In genomic region chr4:2755821-2756690, GRCh38 we compare ENCODE assay signal across 7 cellular contexts. TPM values are rescaled to one million over a fixed set of nuclear protein-coding genes. Genes with fewer than 3 reads are reported as not detected.
DNase-seq lines count a peak whose midpoint lies in the region; ATAC-seq, FAIRE-seq and TF ChIP-seq lines count a peak whose summit lies in the region.

Gene TNIP2, minus strand, starts transcription at chr4:2756336. Its CDS starts 47 bp downstream, at chr4:2756289.

- no peaks in the 10 kb centered on the region for H3K27me3 ChIP-seq in bronchial epithelial cell (ENCODE audit: control insufficient read depth, insufficient read depth, low read length)

- TF ChIP-seq CTCF in GM13976 (IDR thresholded peaks at IDR 0.05; ENCODE audit: borderline replicate concordance, control extremely low read depth, extremely low read depth, insufficient read depth, missing control alignments) = peak; percentile 28
- no peak for TF ChIP-seq CTCF in WTC11 (IDR thresholded peaks at IDR 0.05)
- TF ChIP-seq CTCF in bronchial epithelial cell (IDR thresholded peaks at IDR 0.05; ENCODE audit: insufficient read depth, low read length, severe bottlenecking) = peak; percentile 42

- H3K36me3 ChIP-seq in bronchial epithelial cell (ENCODE audit: control insufficient read depth, insufficient read depth, low read length) = peaks cover 2% of the 10 kb centered on the region

- in situ Hi-C loops in GM13976 (cut with MboI; ENCODE audit: low sequenced_read_pairs, unreplicated experiment) = no loop called here

- POLR2A ChIA-PET in WTC11 (lab: Charles Lee) = interaction anchor here (0.7 kb wide), 1 partner anchor 36 kb away, joined by 3 read pairs; no protein-coding TSS in a partner anchor

- ATAC-seq in HG02678 (IDR thresholded peaks at IDR 0.05; ENCODE audit: unreplicated experiment) (peak; percentile 73), WTC11 (peak; percentile 79)

- peaks cover 22% of the 10 kb centered on the region for H3K4me1 Mint-ChIP-seq in WTC11

- 0 out of 2 replicates have a peak, but pooled peaks cover 2% of the 10 kb centered on the region for H3K36me3 Mint-ChIP-seq in WTC11

- CTCF ChIA-PET in WTC11 (lab: Charles Lee) = interaction anchor here (0.6 to 1.5 kb wide), 7 partner anchors 11 to 287 kb away, joined by 3 to 10 read pairs (median 5); partner anchors contain the start of genes GRK4, NOP14 and RNF4

- DNase-seq in GM13976 (ENCODE audit: low spot score) (peak; percentile 98), NCI-H187 (lab: John Stamatoyannopoulos, UW) (peak; percentile 31 to 50), WTC11 (ENCODE audit: low spot score) (peak; percentile 83), bronchial epithelial cell (ENCODE audit: low read depth) (peak; percentile 65), inferior parietal cortex (ENCODE audit: extremely low spot score) (peak; percentile 27)
- peak; percentile 68 for DNase-seq in stimulated activated CD4-positive, alpha-beta T cell treated with anti-CD3 and anti-CD28 coated beads, Interleukin-12 subunit alpha, Interleukin-12 subunit beta, amount 100 ng/mL, for 24 hours (ENCODE audit: low read depth in 2 of 2)

- H3K9me3 Mint-ChIP-seq in WTC11 = no peaks in the 10 kb centered on the region

- peak within 1 kb of the TSS; percentile 86 for H3K4me3 ChIP-seq in bronchial epithelial cell (ENCODE audit: low read depth, low read length)

- peak within 1 kb of the TSS; percentile 32 for H3K27ac Mint-ChIP-seq in WTC11

- H3K27me3 Mint-ChIP-seq in WTC11 (ENCODE audit: low read depth) = no peaks in the 10 kb centered on the region

- H3K4me3 Mint-ChIP-seq in WTC11 = peak within 1 kb of the TSS; percentile 73

- no peak for FAIRE-seq in bronchial epithelial cell (lab: Jason Lieb, UNC)

TF ChIP-seq in WTC11, 78 proteins besides CTCF, POLR2A, EP300 and RAD21 (continues in another document):
- TF ChIP-seq SMAD3 (CRISPR knock-in tag; IDR thresholded peaks at IDR 0.05; ENCODE audit: borderline replicate concordance) (no peak), ELF4 (CRISPR knock-in tag; IDR thresholded peaks at IDR 0.05; ENCODE audit: low read depth) (no peak), CDX4 (CRISPR knock-in tag; IDR thresholded peaks at IDR 0.05; ENCODE audit: borderline replicate concordance) (no peak), ZNF121 (CRISPR knock-in tag; IDR thresholded peaks at IDR 0.05) (0 out of 2 replicates have a peak, but pooled peaks have one; percentile 22), MXD4 (CRISPR knock-in tag; IDR thresholded peaks at IDR 0.05; ENCODE audit: borderline replicate concordance) (no peak), ZBTB21 (CRISPR knock-in tag; IDR thresholded peaks at IDR 0.05; ENCODE audit: borderline replicate concordance) (0 out of 2 replicates have a peak, but pooled peaks have one; percentile 66), CREM (CRISPR knock-in tag; IDR thresholded peaks at IDR 0.05) (peak; percentile 59; the same call in 1 of the 2 replicates), TP53 (CRISPR knock-in tag; IDR thresholded peaks at IDR 0.05) (peak; percentile 88), FOXJ3 (CRISPR knock-in tag; IDR thresholded peaks at IDR 0.05; ENCODE audit: borderline replicate concordance) (no peak), NR3C1 (CRISPR knock-in tag; conservative IDR thresholded peaks at IDR 0.05; ENCODE audit: low read depth) (no peak), MAX (CRISPR knock-in tag; IDR thresholded peaks at IDR 0.05) (peak; percentile 17; the same call in 1 of the 2 replicates), E2F5 (CRISPR knock-in tag; IDR thresholded peaks at IDR 0.05) (peak; percentile 42; the same call in 1 of the 2 replicates), TCF7 (CRISPR knock-in tag; IDR thresholded peaks at IDR 0.05; ENCODE audit: low read depth) (peak; percentile 79; the same call in 1 of the 2 replicates), IRF2 (CRISPR knock-in tag; IDR thresholded peaks at IDR 0.05; ENCODE audit: borderline replicate concordance, low read depth) (no peak), GTF2I (CRISPR knock-in tag; conservative IDR thresholded peaks at IDR 0.05) (no peak), CBFB (CRISPR knock-in tag; IDR thresholded peaks at IDR 0.05; ENCODE audit: low read depth) (no peak), AFF4 (CRISPR knock-in tag; IDR thresholded peaks at IDR 0.05; ENCODE audit: borderline replicate concordance) (no peak), ATF1 (CRISPR knock-in tag; IDR thresholded peaks at IDR 0.05) (no peak)
- TF ChIP-seq, protein P1, sequence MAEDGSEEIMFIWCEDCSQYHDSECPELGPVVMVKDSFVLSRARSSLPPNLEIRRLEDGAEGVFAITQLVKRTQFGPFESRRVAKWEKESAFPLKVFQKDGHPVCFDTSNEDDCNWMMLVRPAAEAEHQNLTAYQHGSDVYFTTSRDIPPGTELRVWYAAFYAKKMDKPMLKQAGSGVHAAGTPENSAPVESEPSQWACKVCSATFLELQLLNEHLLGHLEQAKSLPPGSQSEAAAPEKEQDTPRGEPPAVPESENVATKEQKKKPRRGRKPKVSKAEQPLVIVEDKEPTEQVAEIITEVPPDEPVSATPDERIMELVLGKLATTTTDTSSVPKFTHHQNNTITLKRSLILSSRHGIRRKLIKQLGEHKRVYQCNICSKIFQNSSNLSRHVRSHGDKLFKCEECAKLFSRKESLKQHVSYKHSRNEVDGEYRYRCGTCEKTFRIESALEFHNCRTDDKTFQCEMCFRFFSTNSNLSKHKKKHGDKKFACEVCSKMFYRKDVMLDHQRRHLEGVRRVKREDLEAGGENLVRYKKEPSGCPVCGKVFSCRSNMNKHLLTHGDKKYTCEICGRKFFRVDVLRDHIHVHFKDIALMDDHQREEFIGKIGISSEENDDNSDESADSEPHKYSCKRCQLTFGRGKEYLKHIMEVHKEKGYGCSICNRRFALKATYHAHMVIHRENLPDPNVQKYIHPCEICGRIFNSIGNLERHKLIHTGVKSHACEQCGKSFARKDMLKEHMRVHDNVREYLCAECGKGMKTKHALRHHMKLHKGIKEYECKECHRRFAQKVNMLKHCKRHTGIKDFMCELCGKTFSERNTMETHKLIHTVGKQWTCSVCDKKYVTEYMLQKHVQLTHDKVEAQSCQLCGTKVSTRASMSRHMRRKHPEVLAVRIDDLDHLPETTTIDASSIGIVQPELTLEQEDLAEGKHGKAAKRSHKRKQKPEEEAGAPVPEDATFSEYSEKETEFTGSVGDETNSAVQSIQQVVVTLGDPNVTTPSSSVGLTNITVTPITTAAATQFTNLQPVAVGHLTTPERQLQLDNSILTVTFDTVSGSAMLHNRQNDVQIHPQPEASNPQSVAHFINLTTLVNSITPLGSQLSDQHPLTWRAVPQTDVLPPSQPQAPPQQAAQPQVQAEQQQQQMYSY (CRISPR knock-in tag; IDR thresholded peaks at IDR 0.05) = no peak
- TF ChIP-seq, protein P2, sequence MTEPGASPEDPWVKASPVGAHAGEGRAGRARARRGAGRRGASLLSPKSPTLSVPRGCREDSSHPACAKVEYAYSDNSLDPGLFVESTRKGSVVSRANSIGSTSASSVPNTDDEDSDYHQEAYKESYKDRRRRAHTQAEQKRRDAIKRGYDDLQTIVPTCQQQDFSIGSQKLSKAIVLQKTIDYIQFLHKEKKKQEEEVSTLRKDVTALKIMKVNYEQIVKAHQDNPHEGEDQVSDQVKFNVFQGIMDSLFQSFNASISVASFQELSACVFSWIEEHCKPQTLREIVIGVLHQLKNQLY (CRISPR knock-in tag; IDR thresholded peaks at IDR 0.05) = no peak

RNA-seq across cellular contexts. Expression of gene TNIP2, which starts in this region (rescaled TPM):
- total RNA-seq in WTC11 (2021) (39.3 to 44.4 TPM (median 41.5 TPM) in 3 replicates), bronchial epithelial cell (43.4 and 64.5 TPM in 2 replicates)

Comparison
In these comparisons a context has a peak if more than half of its experiments do, and no peak if none do; other contexts are left out.
1. Peak in every context shown above with its lines: DNase-seq, ATAC-seq and H3K4me3 ChIP-seq.
2. DNase-seq: peak in every context shown above with its lines; median percentile 98 in GM13976; 83 in WTC11; 68 in stimulated activated CD4-positive, alpha-beta T cell treated with anti-CD3 and anti-CD28 coated beads, Interleukin-12 subunit alpha, Interleukin-12 subunit beta, amount 100 ng/mL, for 24 hours; 65 in bronchial epithelial cell; 40 in NCI-H187; 27 in inferior parietal cortex.